Comparison of ENCODE assay signal across 1 cellular context in the genomic region with DNA sequence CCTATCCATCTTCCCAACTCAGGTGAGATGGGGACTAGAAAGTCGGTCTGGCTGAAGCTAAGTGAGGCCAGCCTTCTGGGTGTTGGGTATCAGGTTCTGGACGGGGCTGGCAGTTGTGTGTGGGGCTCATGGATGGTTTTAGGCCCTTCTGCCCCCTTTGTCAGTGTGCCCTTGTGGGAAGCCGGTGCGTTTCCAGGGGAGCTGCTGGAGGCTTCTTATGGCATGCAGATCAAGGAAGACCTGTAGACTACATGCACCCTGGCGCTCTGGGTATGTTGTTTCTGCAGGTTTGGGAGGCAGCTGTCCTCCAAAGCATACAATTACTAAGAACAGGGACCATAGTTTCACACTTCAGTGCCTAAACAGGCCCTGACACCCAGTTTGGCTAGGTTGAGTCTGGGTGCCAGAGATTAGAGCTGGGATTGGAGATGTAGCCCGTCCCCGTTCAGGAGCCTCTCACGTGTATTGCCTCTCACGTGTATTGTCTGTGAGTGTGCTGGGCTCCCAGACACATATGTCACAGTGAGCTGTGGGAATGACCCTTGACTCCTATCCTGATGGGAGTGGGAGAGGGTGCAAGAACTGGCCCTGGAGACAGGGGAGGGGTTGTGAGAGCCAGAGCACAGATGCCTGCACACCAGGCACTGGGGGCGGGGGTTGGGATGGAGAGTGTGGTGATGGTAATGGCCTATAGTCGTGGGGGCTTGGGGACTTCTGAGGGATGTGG.
TF ChIP-seq lines count a peak whose summit lies in the region.

No MANE protein-coding gene starts in this region.

TF ChIP-seq in GM23338, 12 proteins besides CTCF, POLR2A, EP300 and RAD21 (continued from another document):
- TF ChIP-seq, protein P1, sequence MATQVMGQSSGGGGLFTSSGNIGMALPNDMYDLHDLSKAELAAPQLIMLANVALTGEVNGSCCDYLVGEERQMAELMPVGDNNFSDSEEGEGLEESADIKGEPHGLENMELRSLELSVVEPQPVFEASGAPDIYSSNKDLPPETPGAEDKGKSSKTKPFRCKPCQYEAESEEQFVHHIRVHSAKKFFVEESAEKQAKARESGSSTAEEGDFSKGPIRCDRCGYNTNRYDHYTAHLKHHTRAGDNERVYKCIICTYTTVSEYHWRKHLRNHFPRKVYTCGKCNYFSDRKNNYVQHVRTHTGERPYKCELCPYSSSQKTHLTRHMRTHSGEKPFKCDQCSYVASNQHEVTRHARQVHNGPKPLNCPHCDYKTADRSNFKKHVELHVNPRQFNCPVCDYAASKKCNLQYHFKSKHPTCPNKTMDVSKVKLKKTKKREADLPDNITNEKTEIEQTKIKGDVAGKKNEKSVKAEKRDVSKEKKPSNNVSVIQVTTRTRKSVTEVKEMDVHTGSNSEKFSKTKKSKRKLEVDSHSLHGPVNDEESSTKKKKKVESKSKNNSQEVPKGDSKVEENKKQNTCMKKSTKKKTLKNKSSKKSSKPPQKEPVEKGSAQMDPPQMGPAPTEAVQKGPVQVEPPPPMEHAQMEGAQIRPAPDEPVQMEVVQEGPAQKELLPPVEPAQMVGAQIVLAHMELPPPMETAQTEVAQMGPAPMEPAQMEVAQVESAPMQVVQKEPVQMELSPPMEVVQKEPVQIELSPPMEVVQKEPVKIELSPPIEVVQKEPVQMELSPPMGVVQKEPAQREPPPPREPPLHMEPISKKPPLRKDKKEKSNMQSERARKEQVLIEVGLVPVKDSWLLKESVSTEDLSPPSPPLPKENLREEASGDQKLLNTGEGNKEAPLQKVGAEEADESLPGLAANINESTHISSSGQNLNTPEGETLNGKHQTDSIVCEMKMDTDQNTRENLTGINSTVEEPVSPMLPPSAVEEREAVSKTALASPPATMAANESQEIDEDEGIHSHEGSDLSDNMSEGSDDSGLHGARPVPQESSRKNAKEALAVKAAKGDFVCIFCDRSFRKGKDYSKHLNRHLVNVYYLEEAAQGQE (IDR thresholded peaks at IDR 0.05; ENCODE audit: unreplicated experiment), result no peak
- TF ChIP-seq JUNB (IDR thresholded peaks at IDR 0.05; ENCODE audit: unreplicated experiment) (no peak), POLR2AphosphoS5 (IDR thresholded peaks at IDR 0.05; ENCODE audit: low read depth) (no peak)
